32 cellular contexts compared by ENCODE assay signal in the genomic region with DNA sequence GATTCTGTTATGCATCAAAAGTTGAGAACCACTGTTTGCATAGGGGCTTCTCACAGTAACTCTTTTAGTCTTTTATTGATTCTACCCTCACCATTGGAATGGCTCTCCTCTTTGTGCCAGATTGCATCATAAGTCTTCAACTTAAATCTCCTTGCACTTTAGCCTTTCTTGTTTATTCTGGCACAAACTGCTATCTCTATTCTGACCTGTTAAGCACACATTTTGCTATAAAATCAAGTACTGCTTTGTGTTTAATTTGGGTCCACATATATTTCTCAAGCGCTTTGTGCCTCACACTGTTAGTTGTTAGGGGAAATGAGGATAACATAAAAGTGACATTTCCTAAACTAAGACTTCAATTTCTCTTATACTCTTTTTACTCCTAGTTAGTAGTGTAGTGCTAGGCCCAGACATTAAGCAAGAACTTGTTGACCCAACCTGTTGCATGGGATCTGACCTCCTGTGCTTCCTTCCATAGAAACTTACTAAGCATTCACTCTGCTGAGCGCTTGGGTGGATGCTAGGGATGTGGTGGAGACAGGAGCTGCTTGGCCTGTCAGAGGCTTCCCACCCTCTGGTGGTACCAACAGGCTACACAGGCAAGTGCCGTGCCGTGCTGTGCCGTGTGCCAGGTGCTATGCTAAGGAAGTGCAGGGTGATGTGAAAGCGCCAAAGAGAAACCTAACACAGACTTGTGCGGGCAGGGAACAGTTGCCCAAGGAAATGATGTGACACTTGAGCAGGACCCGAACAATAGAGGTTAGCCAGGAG. TPM values are rescaled to one million over a fixed set of nuclear protein-coding genes. Genes with fewer than 3 reads are reported as not detected.
A peak's percentile ranks its signal among the peaks of the same experiment; 100 is the strongest.
DNase-seq lines count a peak whose midpoint lies in the region; ATAC-seq, FAIRE-seq and TF ChIP-seq lines count a peak whose summit lies in the region.
"Had no signal": no experiment of that assay in that cellular context is flagged by ENCODE, and none has a peak within 500 bp of the region (broad histone marks: within the 10 kb centered on the region; RNA-seq: fewer than 3 reads in every experiment).

No MANE protein-coding gene starts in this region.

- H3K27ac Mint-ChIP-seq in chondrocyte (ENCODE audit: unreplicated experiment) = no peak overlapping the region
- H3K27ac Mint-ChIP-seq in stimulated activated naive CD8-positive, alpha-beta T cell treated with anti-CD3 and anti-CD28 coated beads, Interleukin-15, amount 100 ng/mL, for 72 hours = peak overlapping the region in 1 of 2 donors; percentile 34
- H3K27ac Mint-ChIP-seq: activated CD4-positive, alpha-beta memory T cell treated with anti-CD3 and anti-CD28 coated beads, Interleukin-2, amount 10 ng/mL, durations not matched to agents 7 days and 5 days; activated naive CD8-positive, alpha-beta T cell treated with anti-CD3 and anti-CD28 coated beads, Interleukin-2, amount 50 U/mL, for 24 hours; endodermal cell; T-helper 17 cell had no signal

- H3K4me3 Mint-ChIP-seq in chondrocyte (ENCODE audit: unreplicated experiment) = no peak overlapping the region
- no peak overlapping the region for H3K4me3 Mint-ChIP-seq in stimulated activated naive CD8-positive, alpha-beta T cell treated with anti-CD3 and anti-CD28 coated beads, Interleukin-15, amount 100 ng/mL, for 72 hours
- H3K4me3 Mint-ChIP-seq: activated CD4-positive, alpha-beta memory T cell treated with anti-CD3 and anti-CD28 coated beads, Interleukin-2, amount 10 ng/mL, durations not matched to agents 7 days and 5 days; activated naive CD8-positive, alpha-beta T cell treated with anti-CD3 and anti-CD28 coated beads, Interleukin-2, amount 50 U/mL, for 24 hours; endodermal cell; neural crest cell; T-helper 17 cell had no signal

- FAIRE-seq in HepG2 (lab: Jason Lieb, UNC) = peak; percentile 98

- peak; percentile 66; the same call in 1 of the 2 replicates for TF ChIP-seq RAD21 in HepG2 (CRISPR knock-in tag; IDR thresholded peaks at IDR 0.05)

- intact Hi-C loops in HepG2 (cut with micrococcal nuclease; ENCODE audit: unreplicated experiment) = loop anchor here (1.0 to 5.0 kb wide), 5 partner anchors 13 to 102 kb away; a partner anchor contains a TSS
- intact Hi-C loops in upper lobe of right lung (cut with DNase I) = no loop called here

- no peaks in the 10 kb centered on the region for H3K9me3 ChIP-seq in HepG2 (ENCODE audit: low read length)
- no peaks in the 10 kb centered on the region for H3K9me3 ChIP-seq in upper lobe of right lung
- H3K9me3 ChIP-seq: BLaER1, esophagus muscularis mucosa, right atrium auricular region, spleen, stomach had no signal

- CTCF ChIA-PET in HepG2 (lab: Yijun Ruan, JAX; ENCODE audit: low intra/inter-chr PET ratio, low total read pairs) = interaction anchor here (1.0 to 2.1 kb wide), 5 partner anchors 25 to 103 kb away, joined by 3 to 9 read pairs (median 3); a partner anchor contains a TSS

- no peak for TF ChIP-seq POLR2A in HepG2 (IDR thresholded peaks at IDR 0.05; ENCODE audit: insufficient read depth in 1 of 2, low read depth in 2 of 2, low read length in 2 of 2)

- no TSS peak for BruUV-seq in HepG2 (replicated peaks; lab: Mats Ljungman, UMichigan)

- no peak overlapping the region for H2AFZ ChIP-seq in HepG2 (ENCODE audit: low read length)

- peaks cover 13% of the 10 kb centered on the region for H3K79me2 ChIP-seq in HepG2 (ENCODE audit: insufficient read depth, low read length)

- peaks cover 14% of the 10 kb centered on the region for H3K9me3 Mint-ChIP-seq in chondrocyte (ENCODE audit: low read depth)
- peaks cover 28 to 41% of the 10 kb centered on the region in 2 donors for H3K9me3 Mint-ChIP-seq in stimulated activated naive CD8-positive, alpha-beta T cell treated with anti-CD3 and anti-CD28 coated beads, Interleukin-15, amount 100 ng/mL, for 72 hours
- H3K9me3 Mint-ChIP-seq: activated CD4-positive, alpha-beta memory T cell treated with anti-CD3 and anti-CD28 coated beads, Interleukin-2, amount 10 ng/mL, durations not matched to agents 7 days and 5 days had no signal

- peaks cover 56% of the 10 kb centered on the region for H3K36me3 Mint-ChIP-seq in chondrocyte (ENCODE audit: low read depth)

- in situ Hi-C loops in HepG2 (cut with HindIII; ENCODE audit: extremely low pct_ligation_motif_present, low pct_unique_long_range_greater_than_20kb) = no loop called here

- H3K36me3 ChIP-seq in HepG2 (replicated peaks in 1 of 2; ENCODE audit: control insufficient read depth in 1 of 2, insufficient read depth in 2 of 2, low read length in 2 of 2) = peaks cover 4 to 34% of the 10 kb centered on the region in 2 experiments
- peaks cover 45% of the 10 kb centered on the region for H3K36me3 ChIP-seq in upper lobe of right lung

- H3K27ac ChIP-seq in HepG2 (ENCODE audit: extremely low read length, insufficient read depth, low read length) (peak overlapping the region; percentile 84), upper lobe of right lung (no peak overlapping the region)
- H3K27ac ChIP-seq: BLaER1, esophagus muscularis mucosa, right atrium auricular region, spleen, stomach had no signal

- DNase-seq in HuH-7 (ENCODE audit: low spot score) (peak; percentile 43), chondrocyte (ENCODE audit: low spot score) (peak; percentile 82), HepG2 (ENCODE audit: low spot score) (peak; percentile 96), upper lobe of right lung (no peak), NK-92 (lab: John Stamatoyannopoulos, UW; ENCODE audit: unreplicated experiment) (no peak)
- DNase-seq in stimulated activated naive CD8-positive, alpha-beta T cell treated with anti-CD3 and anti-CD28 coated beads, Interleukin-15, amount 100 ng/mL, for 72 hours = no peak
- DNase-seq: activated CD4-positive, alpha-beta memory T cell treated with anti-CD3 and anti-CD28 coated beads, Interleukin-2, amount 10 ng/mL, durations not matched to agents 7 days and 5 days; activated CD4-positive, CD25-positive, alpha-beta regulatory T cell treated with anti-CD3 and anti-CD28 coated beads, Interleukin-2, amount 50 U/mL, for 72 hours; activated CD8-positive, alpha-beta memory T cell treated with anti-CD3 and anti-CD28 coated beads, Interleukin-2, amount 50 U/mL, for 4 hours; activated naive CD4-positive, alpha-beta T cell; activated naive CD8-positive, alpha-beta T cell treated with anti-CD3 and anti-CD28 coated beads, Interleukin-2, amount 50 U/mL, for 24 hours; central memory CD4-positive, alpha-beta T cell; dermis blood vessel endothelial cell; DMS79; foreskin fibroblast; GDM1; GOT3; head of caudate nucleus; NCI-H1417 treated with DMSO at 0.1 percent for 48 hours; NCI-H2029 treated with DMSO at 0.1 percent for 48 hours; Right ventricle myocardium superior; spleen; stimulated activated CD4-positive, alpha-beta T cell treated with anti-CD3 and anti-CD28 coated beads, Interleukin-2, amount 100 ng/mL, for 24 hours; stomach; T-helper 17 cell had no signal

- 22% methylated on average over 8 of the region's 8 CpGs for WGBS in HepG2 (ENCODE audit: low lambda C conversion rate)

- peak overlapping the region in 1 of 3 experiments; percentile 50; a peak in 2 of 6 replicates for H3K4me3 ChIP-seq in HepG2 (replicated peaks in 1 of 3; ENCODE audit: insufficient read depth in 1 of 3, low read depth in 2 of 3, low read length in 3 of 3)
- no peak overlapping the region for H3K4me3 ChIP-seq in upper lobe of right lung
- H3K4me3 ChIP-seq: BLaER1, esophagus muscularis mucosa, right atrium auricular region, spleen, stomach had no signal

- POLR2A ChIA-PET in HepG2 (lab: Yijun Ruan, JAX) = interaction anchor here (0.7 to 2.4 kb wide), 10 partner anchors 9 to 134 kb away, joined by 3 to 16 read pairs (median 4); a partner anchor contains a TSS

- ATAC-seq in HepG2 (peak; percentile 96), upper lobe of right lung (peak; percentile 65), HG02642 (IDR thresholded peaks at IDR 0.05; ENCODE audit: poor library complexity, unreplicated experiment) (no peak)
- ATAC-seq in stimulated activated naive CD8-positive, alpha-beta T cell treated with anti-CD3 and anti-CD28 coated beads, Interleukin-15, amount 100 ng/mL, for 72 hours = no peak
- ATAC-seq: activated naive CD8-positive, alpha-beta T cell treated with anti-CD3 and anti-CD28 coated beads, Interleukin-2, amount 50 U/mL, for 24 hours; SK-N-SH treated with all-trans-retinoic acid at 6 μM for 48 hours; T-helper 17 cell had no signal

- no peaks in the 10 kb centered on the region for H3K27me3 ChIP-seq in HepG2 (ENCODE audit: control insufficient read depth in 1 of 2, insufficient read depth in 2 of 2, low read length in 2 of 2)
- H3K27me3 ChIP-seq in upper lobe of right lung = no peaks in the 10 kb centered on the region
- H3K27me3 ChIP-seq: BLaER1, esophagus muscularis mucosa, right atrium auricular region, spleen, stomach had no signal

- TF ChIP-seq CTCF in chondrocyte (IDR thresholded peaks at IDR 0.05) (no peak), HepG2 (CRISPR knock-in tag; IDR thresholded peaks at IDR 0.05) (peak; percentile 47), upper lobe of right lung (IDR thresholded peaks at IDR 0.05) (no peak)

- 0 out of 2 replicates have a peak, but pooled peaks cover 5% of the 10 kb centered on the region for H4K20me1 ChIP-seq in HepG2 (ENCODE audit: insufficient read depth, low read length)

- peak overlapping the region; percentile 73 for H3K4me2 ChIP-seq in HepG2 (ENCODE audit: low read depth, low read length)
- H3K4me2 ChIP-seq: BLaER1 had no signal

- no peaks in the 10 kb centered on the region for H3K27me3 Mint-ChIP-seq in chondrocyte (ENCODE audit: low read depth)
- H3K27me3 Mint-ChIP-seq in stimulated activated naive CD8-positive, alpha-beta T cell treated with anti-CD3 and anti-CD28 coated beads, Interleukin-15, amount 100 ng/mL, for 72 hours = no peaks in the 10 kb centered on the region
- H3K27me3 Mint-ChIP-seq: activated CD4-positive, alpha-beta memory T cell treated with anti-CD3 and anti-CD28 coated beads, Interleukin-2, amount 10 ng/mL, durations not matched to agents 7 days and 5 days; activated naive CD8-positive, alpha-beta T cell treated with anti-CD3 and anti-CD28 coated beads, Interleukin-2, amount 50 U/mL, for 24 hours; T-helper 17 cell had no signal

- H3K4me1 Mint-ChIP-seq in chondrocyte (ENCODE audit: low read depth) = peaks cover 19% of the 10 kb centered on the region
- peaks cover 20% of the 10 kb centered on the region for H3K4me1 Mint-ChIP-seq in stimulated activated naive CD8-positive, alpha-beta T cell treated with anti-CD3 and anti-CD28 coated beads, Interleukin-15, amount 100 ng/mL, for 72 hours
- H3K4me1 Mint-ChIP-seq: endodermal cell, neural crest cell had no signal

- H3K4me1 ChIP-seq in HepG2 (ENCODE audit: insufficient read depth, low read length) (peaks cover 40% of the 10 kb centered on the region), upper lobe of right lung (no peaks in the 10 kb centered on the region)
- H3K4me1 ChIP-seq: BLaER1, right atrium auricular region, spleen had no signal

- TF ChIP-seq EP300 in HepG2 (IDR thresholded peaks at IDR 0.05; ENCODE audit: low read depth in 2 of 2, low read length in 2 of 2) = peak; percentile 73 to 97; a peak in 3 of 4 replicates
- TF ChIP-seq EP300 in HepG2 (CRISPR knock-in tag; IDR thresholded peaks at IDR 0.05; ENCODE audit: borderline replicate concordance) = peak; percentile 82

- H3K9ac ChIP-seq in HepG2 (ENCODE audit: insufficient read depth, low read depth, low read length) = peak overlapping the region; percentile 55
- H3K9ac ChIP-seq: BLaER1 had no signal

RNA-seq across cellular contexts. Expression of a gene that starts 1.2 kb away (rescaled TPM):
- total RNA-seq in chondrocyte (22.3 to 27.6 TPM (median 24.4 TPM) in 3 replicates), HepG2 (2016; rRNA removed; fragmentation: Illumina TruSeq; extraction: Trizol) (11.0 and 12.2 TPM in 2 replicates), upper lobe of right lung (20.5 TPM)
- total RNA-seq in HepG2 (2016; cell fraction: cytosol; rRNA removed; fragmentation: Illumina TruSeq; extraction: Trizol; ENCODE audit: low read depth) = 0.71 and 0.88 TPM in 2 replicates
- total RNA-seq in HepG2 (2016; cell fraction: insoluble cytoplasmic fraction; rRNA removed; fragmentation: Illumina TruSeq; extraction: Trizol) = 10.2 and 12.1 TPM in 2 replicates
- 4.4 and 4.7 TPM in 2 replicates for total RNA-seq in HepG2 (2016; cell fraction: membrane; rRNA removed; fragmentation: Illumina TruSeq; extraction: Trizol)
- 13.5 and 14.9 TPM in 2 replicates for total RNA-seq in HepG2 (2016; cell fraction: nucleus; rRNA removed; fragmentation: Illumina TruSeq; extraction: Trizol)
- 7.0 and 8.8 TPM in 2 replicates for polyA plus RNA-seq in HepG2 (2011; rRNA removed)
- 4.3 and 6.8 TPM in 2 replicates for polyA plus RNA-seq in HepG2 (2011; cell fraction: cytosol; rRNA removed)
- 2.9 and 3.7 TPM in 2 replicates for polyA plus RNA-seq in HepG2 (2011; cell fraction: nucleus; rRNA removed)
- polyA plus RNA-seq in HepG2 (2012) = 7.5 and 9.1 TPM in 2 replicates
- 0.44 and 0.53 TPM in 2 replicates for polyA plus RNA-seq in HepG2 (2016; cell fraction: cytosol; fragmentation: Illumina TruSeq; extraction: Trizol; ENCODE audit: low read depth)
- polyA plus RNA-seq in HepG2 (2016; cell fraction: insoluble cytoplasmic fraction; fragmentation: Illumina TruSeq; extraction: Trizol; ENCODE audit: low read depth) = 7.8 and 8.1 TPM in 2 replicates
- polyA plus RNA-seq in HepG2 (2016; cell fraction: membrane; fragmentation: Illumina TruSeq; extraction: Trizol; ENCODE audit: low read depth) = 1.1 and 1.5 TPM in 2 replicates
- polyA plus RNA-seq in HepG2 (2016; cell fraction: nucleus; fragmentation: Illumina TruSeq; extraction: Trizol; ENCODE audit: insufficient read depth, low read depth) = 12.9 and 16.2 TPM in 2 replicates
- polyA minus RNA-seq in HepG2 (2011; rRNA and poly(A)+ RNA removed; ENCODE audit: low replicate concordance) = 4.6 and 7.0 TPM in 2 replicates
- polyA minus RNA-seq in HepG2 (2011; cell fraction: cytosol; rRNA and poly(A)+ RNA removed) = 8.8 and 10.3 TPM in 2 replicates
- 10.0 and 14.9 TPM in 2 replicates for polyA minus RNA-seq in HepG2 (2011; cell fraction: nucleus; rRNA and poly(A)+ RNA removed)

RNA-seq across cellular contexts. Expression of a gene that starts 13.5 kb away (rescaled TPM):
- total RNA-seq in chondrocyte (49.2 to 56.9 TPM (median 49.8 TPM) in 3 replicates), HepG2 (2016; rRNA removed; fragmentation: Illumina TruSeq; extraction: Trizol) (25.4 and 27.9 TPM in 2 replicates), upper lobe of right lung (38.4 TPM)
- total RNA-seq in HepG2 (2016; cell fraction: cytosol; rRNA removed; fragmentation: Illumina TruSeq; extraction: Trizol; ENCODE audit: low read depth) = 3.5 and 4.5 TPM in 2 replicates
- 21.3 and 28.9 TPM in 2 replicates for total RNA-seq in HepG2 (2016; cell fraction: insoluble cytoplasmic fraction; rRNA removed; fragmentation: Illumina TruSeq; extraction: Trizol)
- 7.5 and 8.2 TPM in 2 replicates for total RNA-seq in HepG2 (2016; cell fraction: membrane; rRNA removed; fragmentation: Illumina TruSeq; extraction: Trizol)
- 38.9 and 48.6 TPM in 2 replicates for total RNA-seq in HepG2 (2016; cell fraction: nucleus; rRNA removed; fragmentation: Illumina TruSeq; extraction: Trizol)
- 12.0 and 14.7 TPM in 2 replicates for polyA plus RNA-seq in HepG2 (2011; rRNA removed)
- 5.7 and 9.7 TPM in 2 replicates for polyA plus RNA-seq in HepG2 (2011; cell fraction: cytosol; rRNA removed)
- polyA plus RNA-seq in HepG2 (2011; cell fraction: nucleus; rRNA removed) = 10.5 and 11.6 TPM in 2 replicates
- 24.5 and 36.1 TPM in 2 replicates for polyA plus RNA-seq in HepG2 (2012)
- 3.2 and 4.3 TPM in 2 replicates for polyA plus RNA-seq in HepG2 (2016; cell fraction: cytosol; fragmentation: Illumina TruSeq; extraction: Trizol; ENCODE audit: low read depth)
- 13.7 and 16.7 TPM in 2 replicates for polyA plus RNA-seq in HepG2 (2016; cell fraction: insoluble cytoplasmic fraction; fragmentation: Illumina TruSeq; extraction: Trizol; ENCODE audit: low read depth)
- polyA plus RNA-seq in HepG2 (2016; cell fraction: membrane; fragmentation: Illumina TruSeq; extraction: Trizol; ENCODE audit: low read depth) = 4.4 and 4.9 TPM in 2 replicates
- polyA plus RNA-seq in HepG2 (2016; cell fraction: nucleus; fragmentation: Illumina TruSeq; extraction: Trizol; ENCODE audit: insufficient read depth, low read depth) = 43.5 and 45.8 TPM in 2 replicates
- polyA minus RNA-seq in HepG2 (2011; rRNA and poly(A)+ RNA removed; ENCODE audit: low replicate concordance) = 5.8 and 14.8 TPM in 2 replicates
- 14.0 and 18.1 TPM in 2 replicates for polyA minus RNA-seq in HepG2 (2011; cell fraction: cytosol; rRNA and poly(A)+ RNA removed)
- 39.9 and 41.6 TPM in 2 replicates for polyA minus RNA-seq in HepG2 (2011; cell fraction: nucleus; rRNA and poly(A)+ RNA removed)

RNA-seq across cellular contexts. Expression of a gene that starts 14.4 kb away (rescaled TPM):
- total RNA-seq in chondrocyte (11.9 to 16.8 TPM (median 16.6 TPM) in 3 replicates), HepG2 (2016; rRNA removed; fragmentation: Illumina TruSeq; extraction: Trizol) (39.6 and 57.4 TPM in 2 replicates), upper lobe of right lung (5.8 TPM)
- total RNA-seq in HepG2 (2016; cell fraction: cytosol; rRNA removed; fragmentation: Illumina TruSeq; extraction: Trizol; ENCODE audit: low read depth) = 10.1 and 11.9 TPM in 2 replicates
- 33.4 and 54.9 TPM in 2 replicates for total RNA-seq in HepG2 (2016; cell fraction: insoluble cytoplasmic fraction; rRNA removed; fragmentation: Illumina TruSeq; extraction: Trizol)
- total RNA-seq in HepG2 (2016; cell fraction: membrane; rRNA removed; fragmentation: Illumina TruSeq; extraction: Trizol) = 16.7 and 17.9 TPM in 2 replicates
- 94.0 and 111 TPM in 2 replicates for total RNA-seq in HepG2 (2016; cell fraction: nucleus; rRNA removed; fragmentation: Illumina TruSeq; extraction: Trizol)
- polyA plus RNA-seq in HepG2 (2011; rRNA removed) = 31.8 and 42.1 TPM in 2 replicates
- polyA plus RNA-seq in HepG2 (2011; cell fraction: cytosol; rRNA removed) = 20.2 and 23.3 TPM in 2 replicates
- 94.2 and 94.4 TPM in 2 replicates for polyA plus RNA-seq in HepG2 (2011; cell fraction: nucleus; rRNA removed)
- 25.2 and 29.1 TPM in 2 replicates for polyA plus RNA-seq in HepG2 (2012)
- 2.3 and 2.5 TPM in 2 replicates for polyA plus RNA-seq in HepG2 (2016; cell fraction: cytosol; fragmentation: Illumina TruSeq; extraction: Trizol; ENCODE audit: low read depth)
- 19.5 and 23.2 TPM in 2 replicates for polyA plus RNA-seq in HepG2 (2016; cell fraction: insoluble cytoplasmic fraction; fragmentation: Illumina TruSeq; extraction: Trizol; ENCODE audit: low read depth)
- 4.8 and 6.1 TPM in 2 replicates for polyA plus RNA-seq in HepG2 (2016; cell fraction: membrane; fragmentation: Illumina TruSeq; extraction: Trizol; ENCODE audit: low read depth)
- 81.9 and 85.2 TPM in 2 replicates for polyA plus RNA-seq in HepG2 (2016; cell fraction: nucleus; fragmentation: Illumina TruSeq; extraction: Trizol; ENCODE audit: insufficient read depth, low read depth)
- 4.3 and 98.2 TPM in 2 replicates for polyA minus RNA-seq in HepG2 (2011; rRNA and poly(A)+ RNA removed; ENCODE audit: low replicate concordance)
- 26.0 and 31.1 TPM in 2 replicates for polyA minus RNA-seq in HepG2 (2011; cell fraction: cytosol; rRNA and poly(A)+ RNA removed)
- polyA minus RNA-seq in HepG2 (2011; cell fraction: nucleus; rRNA and poly(A)+ RNA removed) = 161 and 194 TPM in 2 replicates

Comparison
In these comparisons a context has a peak if more than half of its experiments do, and no peak if none do; other contexts are left out.
1. DNase-seq: peak in HuH-7 (single experiment), chondrocyte (single experiment) and HepG2 (single experiment); none in upper lobe of right lung (single experiment), stimulated activated naive CD8-positive, alpha-beta T cell treated with anti-CD3 and anti-CD28 coated beads, Interleukin-15, amount 100 ng/mL, for 72 hours (0 of 2) and NK-92 (single experiment).
2. ATAC-seq: peak in HepG2 (single experiment) and upper lobe of right lung (single experiment); none in stimulated activated naive CD8-positive, alpha-beta T cell treated with anti-CD3 and anti-CD28 coated beads, Interleukin-15, amount 100 ng/mL, for 72 hours (single experiment) and HG02642 (single experiment).